Comparison of ENCODE assay signal across 30 cellular contexts in genomic region chr10:130654726-130655125, GRCh38.
"Had no signal": no experiment of that assay in that cellular context is flagged by ENCODE, and none has a peak within 500 bp of the region (broad histone marks: within the 10 kb centered on the region; RNA-seq: fewer than 3 reads in every experiment).

No MANE protein-coding gene starts in this region.

- H3K4me3 ChIP-seq: adrenal gland, ascending aorta, body of pancreas, breast epithelium, cardiac muscle cell had no signal

- H3K9me3 ChIP-seq: adrenal gland, ascending aorta, body of pancreas, breast epithelium had no signal

- H3K27ac ChIP-seq: adrenal gland, ascending aorta, body of pancreas, brain microvascular endothelial cell, breast epithelium, cardiac muscle cell had no signal

- H3K27me3 ChIP-seq: adrenal gland, ascending aorta, body of pancreas, brain microvascular endothelial cell, cardiac muscle cell had no signal

- H3K36me3 ChIP-seq: adrenal gland, ascending aorta, brain microvascular endothelial cell, breast epithelium, cardiac muscle cell had no signal

- DNase-seq: activated effector memory CD4-positive, alpha-beta T cell treated with anti-CD3 and anti-CD28 coated beads, Interleukin-2, amount 50 U/mL, for 16 hours; activated effector memory CD4-positive, alpha-beta T cell treated with Interleukin-2 at 50 U/mL for 16 hours; activated gamma-delta T cell; activated gamma-delta T cell treated with Interleukin-2 at 50 U/mL for 16 hours; activated naive CD4-positive, alpha-beta T cell; activated naive CD4-positive, alpha-beta T cell treated with anti-CD3 and anti-CD28 coated beads for 36 hours; activated naive CD4-positive, alpha-beta T cell treated with anti-CD3 and anti-CD28 coated beads, Interleukin-2, amount 10 ng/mL, durations not matched to agents 7 days and 5 days; activated naive CD4-positive, alpha-beta T cell treated with anti-CD3 and anti-CD28 coated beads, Interleukin-2, amount 50 U/mL, for 16 hours; activated naive CD4-positive, alpha-beta T cell treated with Interleukin-2 at 50 U/mL for 16 hours; activated naive CD8-positive, alpha-beta T cell treated with anti-CD3 and anti-CD28 coated beads for 36 hours; activated naive CD8-positive, alpha-beta T cell treated with anti-CD3 and anti-CD28 coated beads, Interleukin-2, amount 10 ng/mL, durations not matched to agents 7 days and 5 days; activated naive CD8-positive, alpha-beta T cell treated with anti-CD3 and anti-CD28 coated beads, Interleukin-2, amount 50 U/mL, for 24 hours; activated T-cell treated with anti-CD3 and anti-CD28 coated beads, Interleukin-2, amount 50 U/mL, for 1 hour; activated T-cell treated with anti-CD3 and anti-CD28 coated beads, Interleukin-2, amount 50 U/mL, for 24 hours; activated T-cell treated with anti-CD3 and anti-CD28 coated beads, Interleukin-2, amount 50 U/mL, for 4 hours; activated T-cell treated with anti-CD3 and anti-CD28 coated beads, Interleukin-2, amount 50 U/mL, for 48 hours; activated T-cell treated with anti-CD3 and anti-CD28 coated beads, Interleukin-2, amount 50 U/mL, for 72 hours; adrenal gland; amniotic stem cell; amygdala; anterior cingulate cortex; aorta; body of pancreas; brain microvascular endothelial cell; caudate nucleus; central memory CD4-positive, alpha-beta T cell; cerebellar nuclear complex had no signal

- H3K4me1 ChIP-seq: adrenal gland, ascending aorta, body of pancreas, breast epithelium had no signal
